Comparison of ENCODE assay signal across 21 cellular contexts in genomic region chr2:169184074-169184473, GRCh38.
DNase-seq lines count a peak whose midpoint lies in the region; ATAC-seq, FAIRE-seq and TF ChIP-seq lines count a peak whose summit lies in the region.
"Had no signal": no experiment of that assay in that cellular context is flagged by ENCODE, and none has a peak within 500 bp of the region (broad histone marks: within the 10 kb centered on the region; RNA-seq: fewer than 3 reads in every experiment).

No MANE protein-coding gene starts in this region.

- H3K4me1 Mint-ChIP-seq in Calu3 (ENCODE audit: low read depth, unreplicated experiment), result peaks cover 10% of the 10 kb centered on the region
- no peaks in the 10 kb centered on the region for H3K4me1 Mint-ChIP-seq in activated T-cell treated with anti-CD3 and anti-CD28 coated beads, Interleukin-2, amount 50 U/mL, for 4 hours (ENCODE audit: low read depth)
- H3K4me1 Mint-ChIP-seq: CD8-positive, alpha-beta memory T cell had no signal

- H3K27me3 Mint-ChIP-seq in Calu3 (ENCODE audit: unreplicated experiment), result peaks cover 6% of the 10 kb centered on the region
- H3K27me3 Mint-ChIP-seq in activated T-cell treated with anti-CD3 and anti-CD28 coated beads, Interleukin-2, amount 50 U/mL, for 4 hours (ENCODE audit: low read depth), result no peaks in the 10 kb centered on the region

- FAIRE-seq in HTR-8/SVneo (lab: Jason Lieb, UNC), result no peak
- FAIRE-seq: A204.1, GM12892 had no signal

- H3K9me3 Mint-ChIP-seq in Calu3 (ENCODE audit: low read depth, unreplicated experiment), result no peaks in the 10 kb centered on the region
- H3K9me3 Mint-ChIP-seq in activated T-cell treated with anti-CD3 and anti-CD28 coated beads, Interleukin-2, amount 50 U/mL, for 4 hours, result no peaks in the 10 kb centered on the region
- H3K9me3 Mint-ChIP-seq: CD8-positive, alpha-beta memory T cell had no signal

- DNase-seq in Calu3, result peak; percentile 3
- DNase-seq in HTR-8/SVneo (ENCODE audit: insufficient read length, low spot score), result peak; percentile 20
- peak; percentile 1 for DNase-seq in astrocyte of the spinal cord (ENCODE audit: low read depth, low spot score)
- peak; percentile 39 for DNase-seq in fibroblast of pulmonary artery (ENCODE audit: low read depth)
- no peak for DNase-seq in NCI-H1092 treated with DMSO at 0.1 percent for 48 hours (lab: John Stamatoyannopoulos, UW)
- no peak for DNase-seq in activated T-cell treated with anti-CD3 and anti-CD28 coated beads, Interleukin-2, amount 50 U/mL, for 4 hours
- DNase-seq in islet precursor cell, result no peak
- no peak for DNase-seq in GF-D8 (lab: John Stamatoyannopoulos, UW)
- DNase-seq: CD8-positive, alpha-beta memory T cell; DND-41; GM23248; HCEC 1CT; IMR-90; Kasumi-1; NCI-H1105 treated with DMSO at 0.1 percent for 48 hours; NCI-H1694 treated with DMSO at 0.1 percent for 48 hours; NCI-H446; OCI-M1 had no signal

- CTCF ChIA-PET in Calu3 (lab: Charles Lee), result interaction anchor here (0.5 kb wide), 1 partner anchor 187 kb away, joined by 4 read pairs; no protein-coding TSS in a partner anchor

- no TSS peak for BruUV-seq in Calu3 (replicated peaks; lab: Mats Ljungman, UMichigan)

- TF ChIP-seq CTCF in Calu3 (IDR thresholded peaks at IDR 0.05; ENCODE audit: unreplicated experiment) (no peak), astrocyte of the spinal cord (IDR thresholded peaks at IDR 0.05; ENCODE audit: low read depth, low read length) (no peak), fibroblast of pulmonary artery (IDR thresholded peaks at IDR 0.05; ENCODE audit: low read length, missing control alignments) (no peak)

- H3K27ac Mint-ChIP-seq in Calu3 (ENCODE audit: unreplicated experiment), result no peak overlapping the region
- H3K27ac Mint-ChIP-seq: CD8-positive, alpha-beta memory T cell had no signal

- in situ Hi-C loops in astrocyte of the spinal cord (cut with HindIII; ENCODE audit: low sequenced_read_pairs), result no loop called here

- no peak for ATAC-seq in activated T-cell treated with anti-CD3 and anti-CD28 coated beads, Interleukin-2, amount 50 U/mL, for 4 hours

- H3K4me3 ChIP-seq in astrocyte of the spinal cord (ENCODE audit: low read depth, low read length) (no peak overlapping the region), fibroblast of pulmonary artery (replicated peaks; ENCODE audit: low read depth, low read length) (no peak overlapping the region)
- H3K4me3 ChIP-seq: BLaER1 treated with 17β-estradiol and CSF1 and Interleukin-3, amounts not matched to agents 10 nM and 100 nM; GM23248 had no signal

- intact Hi-C loops in Calu3 (cut with micrococcal nuclease; ENCODE audit: unreplicated experiment), result no loop called here

- no peak overlapping the region for H3K4me3 Mint-ChIP-seq in Calu3 (ENCODE audit: low read depth, unreplicated experiment)
- H3K4me3 Mint-ChIP-seq in activated T-cell treated with anti-CD3 and anti-CD28 coated beads, Interleukin-2, amount 50 U/mL, for 4 hours, result no peak overlapping the region
- H3K4me3 Mint-ChIP-seq: CD8-positive, alpha-beta memory T cell had no signal

- no peaks in the 10 kb centered on the region for H3K36me3 Mint-ChIP-seq in Calu3 (ENCODE audit: insufficient read depth, unreplicated experiment)
- H3K36me3 Mint-ChIP-seq in activated T-cell treated with anti-CD3 and anti-CD28 coated beads, Interleukin-2, amount 50 U/mL, for 4 hours (ENCODE audit: insufficient read depth), result no peaks in the 10 kb centered on the region
- H3K36me3 Mint-ChIP-seq: CD8-positive, alpha-beta memory T cell had no signal

Comparison
In these comparisons a context has a peak if more than half of its experiments do, and no peak if none do; other contexts are left out.
1. DNase-seq: peak in Calu3 (single experiment), HTR-8/SVneo (single experiment), astrocyte of the spinal cord (single experiment) and fibroblast of pulmonary artery (single experiment); none in NCI-H1092 treated with DMSO at 0.1 percent for 48 hours (single experiment), activated T-cell treated with anti-CD3 and anti-CD28 coated beads, Interleukin-2, amount 50 U/mL, for 4 hours (single experiment), islet precursor cell (single experiment) and GF-D8 (single experiment).